In genomic region chr2:86055314-86055713, GRCh38 we compare ENCODE assay signal across 20 cellular contexts.
"Had no signal": no experiment of that assay in that cellular context is flagged by ENCODE, and none has a peak within 500 bp of the region (broad histone marks: within the 10 kb centered on the region; RNA-seq: fewer than 3 reads in every experiment).

No MANE protein-coding gene starts in this region.

- H3K4me3 ChIP-seq: MG63, SJSA1 had no signal

- H3K4me1 ChIP-seq: SJSA1 had no signal

- H3K4me3 Mint-ChIP-seq: activated CD4-positive, alpha-beta T cell treated with anti-CD3 and anti-CD28 coated beads, Interleukin-2, amount 10 ng/mL, durations not matched to agents 7 days and 5 days; activated CD8-positive, alpha-beta T cell treated with anti-CD3 and anti-CD28 coated beads, Interleukin-2, amount 10 ng/mL, durations not matched to agents 7 days and 5 days; activated naive CD4-positive, alpha-beta T cell treated with anti-CD3 and anti-CD28 coated beads, Interleukin-2, amount 50 U/mL, for 24 hours; activated T-cell treated with anti-CD3 and anti-CD28 coated beads, Interleukin-2, amount 50 U/mL, for 72 hours; central memory CD8-positive, alpha-beta T cell; WTC11 had no signal

- DNase-seq: activated CD4-positive, alpha-beta T cell treated with anti-CD3 and anti-CD28 coated beads, Interleukin-2, amount 10 ng/mL, durations not matched to agents 7 days and 5 days; activated CD8-positive, alpha-beta T cell treated with anti-CD3 and anti-CD28 coated beads, Interleukin-2, amount 10 ng/mL, durations not matched to agents 7 days and 5 days; activated naive CD4-positive, alpha-beta T cell; activated T-cell treated with anti-CD3 and anti-CD28 coated beads, Interleukin-2, amount 50 U/mL, for 72 hours; MG63; MV-4-11; NCI-H1092 treated with DMSO at 0.1 percent for 48 hours; NCI-H1417 treated with DMSO at 0.1 percent for 48 hours; NCI-H1694; NCI-H2029 treated with DMSO at 0.1 percent for 48 hours; NCI-H345; NCI-H510A treated with DMSO at 0.1 percent for 48 hours; PC-3; SHP77; SW 1271 had no signal

- H3K9me3 ChIP-seq: MG63, SJSA1 had no signal

- H3K27ac ChIP-seq: SJSA1 had no signal

- H3K27ac Mint-ChIP-seq: activated CD8-positive, alpha-beta T cell treated with anti-CD3 and anti-CD28 coated beads, Interleukin-2, amount 10 ng/mL, durations not matched to agents 7 days and 5 days; activated naive CD4-positive, alpha-beta T cell treated with anti-CD3 and anti-CD28 coated beads, Interleukin-2, amount 50 U/mL, for 24 hours; activated T-cell treated with anti-CD3 and anti-CD28 coated beads, Interleukin-2, amount 50 U/mL, for 72 hours; activated T-helper 2 cell treated with anti-CD3 and anti-CD28 coated beads, Interferon-gamma antibody, Interleukin-2, Interleukin-4, amounts not matched to agents 10 μg/mL and 5 μg/mL and 100 μg/mL, durations not matched to agents 14 hours and 24 hours and 36 hours; WTC11 had no signal

- ATAC-seq: activated CD8-positive, alpha-beta T cell treated with anti-CD3 and anti-CD28 coated beads, Interleukin-2, amount 10 ng/mL, durations not matched to agents 7 days and 5 days; activated T-cell treated with anti-CD3 and anti-CD28 coated beads, Interleukin-2, amount 50 U/mL, for 72 hours; PC-3; WTC11 had no signal

- H3K9me3 Mint-ChIP-seq: activated CD4-positive, alpha-beta T cell treated with anti-CD3 and anti-CD28 coated beads, Interleukin-2, amount 10 ng/mL, durations not matched to agents 7 days and 5 days; activated naive CD4-positive, alpha-beta T cell treated with anti-CD3 and anti-CD28 coated beads, Interleukin-2, amount 50 U/mL, for 24 hours; activated T-cell treated with anti-CD3 and anti-CD28 coated beads, Interleukin-2, amount 50 U/mL, for 72 hours; activated T-helper 2 cell treated with anti-CD3 and anti-CD28 coated beads, Interferon-gamma antibody, Interleukin-2, Interleukin-4, amounts not matched to agents 10 μg/mL and 5 μg/mL and 100 μg/mL, durations not matched to agents 14 hours and 24 hours and 36 hours; central memory CD8-positive, alpha-beta T cell; WTC11 had no signal

- H3K27me3 ChIP-seq: MG63, SJSA1 had no signal

- H3K4me1 Mint-ChIP-seq: activated CD4-positive, alpha-beta T cell treated with anti-CD3 and anti-CD28 coated beads, Interleukin-2, amount 10 ng/mL, durations not matched to agents 7 days and 5 days; activated naive CD4-positive, alpha-beta T cell treated with anti-CD3 and anti-CD28 coated beads, Interleukin-2, amount 50 U/mL, for 24 hours; central memory CD8-positive, alpha-beta T cell; WTC11 had no signal

- H3K27me3 Mint-ChIP-seq: activated CD4-positive, alpha-beta T cell treated with anti-CD3 and anti-CD28 coated beads, Interleukin-2, amount 10 ng/mL, durations not matched to agents 7 days and 5 days; activated naive CD4-positive, alpha-beta T cell treated with anti-CD3 and anti-CD28 coated beads, Interleukin-2, amount 50 U/mL, for 24 hours; central memory CD8-positive, alpha-beta T cell had no signal
